Comparison of ENCODE assay signal across 9 cellular contexts in genomic region chr17:75848523-75849303, GRCh38. TPM values are rescaled to one million over a fixed set of nuclear protein-coding genes. Genes with fewer than 3 reads are reported as not detected.
A peak's percentile ranks its signal among the peaks of the same experiment; 100 is the strongest.
DNase-seq lines count a peak whose midpoint lies in the region; ATAC-seq and TF ChIP-seq lines count a peak whose summit lies in the region.
"Had no signal": no experiment of that assay in that cellular context is flagged by ENCODE, and none has a peak within 500 bp of the region (broad histone marks: within the 10 kb centered on the region; RNA-seq: fewer than 3 reads in every experiment).

No MANE protein-coding gene starts in this region.

- no peaks in the 10 kb centered on the region for H4K20me1 ChIP-seq in neural cell (ENCODE audit: insufficient read depth)

- CTCF ChIA-PET in activated CD8-positive, alpha-beta memory T cell treated with anti-CD3 and anti-CD28 coated beads, Interleukin-2, amount 10 ng/mL, durations not matched to agents 7 days and 5 days (lab: Charles Lee) = interaction anchor here (0.8 to 4.2 kb wide), 28 partner anchors 9 to 95 kb away, joined by 3 to 39 read pairs (median 4); partner anchors contain the start of genes GALK1 and TRIM65

- H3K4me3 ChIP-seq in epithelial cell of esophagus (ENCODE audit: low read length) (no peak overlapping the region), neural cell (ENCODE audit: low read length) (no peak overlapping the region), stomach smooth muscle (ENCODE audit: low read length in 2 of 2) (no peak overlapping the region)
- H3K4me3 ChIP-seq: BLaER1 treated with 17β-estradiol and CSF1 and Interleukin-3, amounts not matched to agents 10 nM and 100 nM had no signal

- H3K27me3 Mint-ChIP-seq in activated CD8-positive, alpha-beta memory T cell treated with anti-CD3 and anti-CD28 coated beads, Interleukin-2, amount 10 ng/mL, durations not matched to agents 7 days and 5 days = no peaks in the 10 kb centered on the region

- no peak overlapping the region for H3K4me2 ChIP-seq in neural cell (ENCODE audit: low read length)

- TF ChIP-seq CTCF in epithelial cell of esophagus (IDR thresholded peaks at IDR 0.05; ENCODE audit: insufficient read depth, low read depth, low read length, missing control alignments) = peak; percentile 88
- peak; percentile 47 for TF ChIP-seq CTCF in neural cell (IDR thresholded peaks at IDR 0.05; ENCODE audit: poor library complexity, severe bottlenecking)

- no peak for TF ChIP-seq EP300 in neural cell (conservative IDR thresholded peaks at IDR 0.05; ENCODE audit: poor library complexity, severe bottlenecking)

- DNase-seq in NCI-H146 (lab: John Stamatoyannopoulos, UW) (peak; percentile 61), NCI-H146 treated with DMSO at 0.1 percent for 48 hours (lab: John Stamatoyannopoulos, UW; ENCODE audit: unreplicated experiment) (no peak), NCI-H748 (lab: John Stamatoyannopoulos, UW; ENCODE audit: unreplicated experiment) (peak; percentile 56), epithelial cell of esophagus (ENCODE audit: low read depth) (peak; percentile 83)
- DNase-seq in activated CD8-positive, alpha-beta memory T cell treated with anti-CD3 and anti-CD28 coated beads, Interleukin-2, amount 10 ng/mL, durations not matched to agents 7 days and 5 days = peak; percentile 87

- H3K9me2 ChIP-seq in neural cell (ENCODE audit: insufficient read depth, low read length) = no peaks in the 10 kb centered on the region

- peak overlapping the region; percentile 68 for H3K27ac Mint-ChIP-seq in activated CD8-positive, alpha-beta memory T cell treated with anti-CD3 and anti-CD28 coated beads, Interleukin-2, amount 10 ng/mL, durations not matched to agents 7 days and 5 days

- ATAC-seq in activated CD8-positive, alpha-beta memory T cell treated with anti-CD3 and anti-CD28 coated beads, Interleukin-2, amount 10 ng/mL, durations not matched to agents 7 days and 5 days = peak; percentile 13
- ATAC-seq in HG02970 (IDR thresholded peaks at IDR 0.05; ENCODE audit: low FRiP score, unreplicated experiment) = no peak

- H2AFZ ChIP-seq in neural cell (ENCODE audit: low read depth, low read length) = no peak overlapping the region

- H3K27ac ChIP-seq in neural cell (ENCODE audit: low read length) (no peak overlapping the region), stomach smooth muscle (ENCODE audit: low read length) (peak overlapping the region; percentile 46)

- H3K4me1 Mint-ChIP-seq in activated CD8-positive, alpha-beta memory T cell treated with anti-CD3 and anti-CD28 coated beads, Interleukin-2, amount 10 ng/mL, durations not matched to agents 7 days and 5 days = peaks cover 27% of the 10 kb centered on the region

- H3K9me3 ChIP-seq in neural cell (ENCODE audit: low read length) (no peaks in the 10 kb centered on the region), stomach smooth muscle (ENCODE audit: control insufficient read depth in 2 of 2, low read length in 2 of 2) (no peaks in the 10 kb centered on the region)
- H3K9me3 ChIP-seq: BLaER1 treated with 17β-estradiol and CSF1 and Interleukin-3, amounts not matched to agents 10 nM and 100 nM had no signal

- no peak overlapping the region for H3K4me3 Mint-ChIP-seq in activated CD8-positive, alpha-beta memory T cell treated with anti-CD3 and anti-CD28 coated beads, Interleukin-2, amount 10 ng/mL, durations not matched to agents 7 days and 5 days

- no peaks in the 10 kb centered on the region for H3K9me3 Mint-ChIP-seq in activated CD8-positive, alpha-beta memory T cell treated with anti-CD3 and anti-CD28 coated beads, Interleukin-2, amount 10 ng/mL, durations not matched to agents 7 days and 5 days (ENCODE audit: low read depth)

- H3K36me3 Mint-ChIP-seq in activated CD8-positive, alpha-beta memory T cell treated with anti-CD3 and anti-CD28 coated beads, Interleukin-2, amount 10 ng/mL, durations not matched to agents 7 days and 5 days = peaks cover 24% of the 10 kb centered on the region

- H3F3A ChIP-seq in neural cell (ENCODE audit: insufficient read depth, low read length, poor library complexity, severe bottlenecking) = no peaks in the 10 kb centered on the region

- H3K27me3 ChIP-seq in neural cell (ENCODE audit: insufficient read depth, low read depth, low read length) (no peaks in the 10 kb centered on the region), stomach smooth muscle (ENCODE audit: control insufficient read depth in 1 of 2, insufficient read depth in 2 of 2, low read length in 2 of 2) (no peaks in the 10 kb centered on the region)
- H3K27me3 ChIP-seq: BLaER1 treated with 17β-estradiol and CSF1 and Interleukin-3, amounts not matched to agents 10 nM and 100 nM had no signal

- H3K79me2 ChIP-seq in neural cell (replicated peaks; ENCODE audit: insufficient read depth, low read length) = no peaks in the 10 kb centered on the region

- no peak overlapping the region for H3K9ac ChIP-seq in neural cell (ENCODE audit: low read length)
- peak overlapping the region in 1 of 2 donors; percentile 36 for H3K9ac ChIP-seq in stomach smooth muscle (ENCODE audit: low read length in 2 of 2)

- TF ChIP-seq RAD21 in neural cell (conservative IDR thresholded peaks at IDR 0.05) = no peak

- peaks cover 58% of the 10 kb centered on the region for H3K4me1 ChIP-seq in stomach smooth muscle (ENCODE audit: control insufficient read depth, insufficient read depth, low read length)

- no peaks in the 10 kb centered on the region for H3K36me3 ChIP-seq in neural cell (ENCODE audit: insufficient read depth, low read length)
- peaks cover 44 to 53% of the 10 kb centered on the region in 2 donors for H3K36me3 ChIP-seq in stomach smooth muscle (ENCODE audit: control insufficient read depth in 2 of 2, insufficient read depth in 2 of 2, low read length in 2 of 2)

TF ChIP-seq in neural cell, 6 proteins besides CTCF, POLR2A, EP300 and RAD21:
- TF ChIP-seq MXI1 (conservative IDR thresholded peaks at IDR 0.05; ENCODE audit: poor library complexity, severe bottlenecking) = no peak
- TF ChIP-seq POLR2AphosphoS5 (IDR thresholded peaks at IDR 0.05) = no peak

RNA-seq across cellular contexts. Expression of gene UNC13D, which starts 4.5 kb away (rescaled TPM):
- total RNA-seq in activated CD8-positive, alpha-beta memory T cell treated with anti-CD3 and anti-CD28 coated beads, Interleukin-2, amount 10 ng/mL, durations not matched to agents 7 days and 5 days = 100 to 1,000 TPM; 212 to 218 TPM
- 1.2 and 6.9 TPM in 2 replicates for polyA plus RNA-seq in neural cell
- polyA minus RNA-seq in neural cell = 0.73 and 1.3 TPM in 2 replicates

RNA-seq across cellular contexts. Expression of gene WBP2, which starts 6.4 kb away (rescaled TPM):
- total RNA-seq in activated CD8-positive, alpha-beta memory T cell treated with anti-CD3 and anti-CD28 coated beads, Interleukin-2, amount 10 ng/mL, durations not matched to agents 7 days and 5 days = 10 to 100 TPM; 71.3 to 79.1 TPM
- polyA plus RNA-seq in neural cell = 21.4 and 21.7 TPM in 2 replicates
- polyA minus RNA-seq in neural cell = 24.3 and 36.2 TPM in 2 replicates

RNA-seq across cellular contexts. Expression of gene TRIM47, which starts 29.7 kb away (rescaled TPM):
- total RNA-seq in activated CD8-positive, alpha-beta memory T cell treated with anti-CD3 and anti-CD28 coated beads, Interleukin-2, amount 10 ng/mL, durations not matched to agents 7 days and 5 days = 10 to 100 TPM; 13.4 to 24.3 TPM
- polyA plus RNA-seq in neural cell = 0.54 and 0.67 TPM in 2 replicates
- polyA minus RNA-seq in neural cell = 0.73 and 0.93 TPM in 2 replicates

RNA-seq across cellular contexts. Expression of gene TRIM65, which starts 48.0 kb away (rescaled TPM):
- total RNA-seq in activated CD8-positive, alpha-beta memory T cell treated with anti-CD3 and anti-CD28 coated beads, Interleukin-2, amount 10 ng/mL, durations not matched to agents 7 days and 5 days = 10 to 100 TPM; 33.3 to 33.6 TPM
- polyA plus RNA-seq in neural cell = 1.5 and 1.7 TPM in 2 replicates
- polyA minus RNA-seq in neural cell = 0.73 and 0.93 TPM in 2 replicates

RNA-seq across cellular contexts. Expression of gene MRPL38, which starts 56.0 kb away (rescaled TPM):
- total RNA-seq in activated CD8-positive, alpha-beta memory T cell treated with anti-CD3 and anti-CD28 coated beads, Interleukin-2, amount 10 ng/mL, durations not matched to agents 7 days and 5 days = 100 to 1,000 TPM; 115 to 139 TPM
- 91.2 and 115 TPM in 2 replicates for polyA plus RNA-seq in neural cell
- 34.8 and 41.6 TPM in 2 replicates for polyA minus RNA-seq in neural cell
